17 cellular contexts compared by ENCODE assay signal in the genomic region with DNA sequence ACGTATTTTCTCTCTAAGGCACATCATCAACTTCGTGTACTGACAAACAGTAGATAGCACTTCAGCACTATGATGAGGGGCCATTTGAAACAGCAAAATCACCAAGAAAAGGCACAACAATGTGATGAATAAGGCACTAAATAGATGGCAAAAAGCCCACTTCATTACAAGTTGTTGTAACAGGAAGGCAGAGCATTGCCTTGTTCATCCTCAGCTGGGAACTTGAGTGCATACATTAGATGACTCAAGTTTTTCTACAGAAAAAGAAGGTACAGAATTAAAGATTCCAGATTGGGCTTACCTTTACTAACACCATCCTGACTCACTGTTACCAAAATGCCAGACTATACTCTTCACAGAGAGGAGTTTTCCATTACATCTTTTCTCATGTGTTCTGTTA.
DNase-seq lines count a peak whose midpoint lies in the region; ATAC-seq and TF ChIP-seq lines count a peak whose summit lies in the region.
"Had no signal": no experiment of that assay in that cellular context is flagged by ENCODE, and none has a peak within 500 bp of the region (broad histone marks: within the 10 kb centered on the region; RNA-seq: fewer than 3 reads in every experiment).

No MANE protein-coding gene starts in this region.

- no peak overlapping the region for H3K27ac ChIP-seq in breast epithelium
- H3K27ac ChIP-seq in CD8-positive, alpha-beta T cell (ENCODE audit: low read depth, low read length) = no peak overlapping the region
- H3K27ac ChIP-seq: PC-9 had no signal

- no peak overlapping the region for H3K27ac Mint-ChIP-seq in MCF 10A (ENCODE audit: low read depth, unreplicated experiment)
- H3K27ac Mint-ChIP-seq in CD8-positive, alpha-beta T cell = no peak overlapping the region
- H3K27ac Mint-ChIP-seq: CD14-positive monocyte had no signal

- POLR2A ChIA-PET in MCF 10A (lab: Yijun Ruan, JAX) = no interaction called here
- POLR2A ChIA-PET in CD8-positive, alpha-beta T cell (lab: Charles Lee) = no interaction called here

- no peaks in the 10 kb centered on the region for H3K4me1 ChIP-seq in breast epithelium
- H3K4me1 ChIP-seq in CD8-positive, alpha-beta T cell (ENCODE audit: insufficient read depth, low read length) = no peaks in the 10 kb centered on the region
- H3K4me1 ChIP-seq: Caco-2 had no signal

- H3K27me3 ChIP-seq in breast epithelium = no peaks in the 10 kb centered on the region
- no peaks in the 10 kb centered on the region for H3K27me3 ChIP-seq in CD8-positive, alpha-beta T cell (ENCODE audit: insufficient read depth, low read length)

- no peak overlapping the region for H3K4me3 Mint-ChIP-seq in MCF 10A (ENCODE audit: unreplicated experiment)
- H3K4me3 Mint-ChIP-seq in CD8-positive, alpha-beta T cell = no peak overlapping the region
- H3K4me3 Mint-ChIP-seq: CD14-positive monocyte had no signal

- no peak for ATAC-seq in CD8-positive, alpha-beta T cell
- no peak for ATAC-seq in GM21367 (IDR thresholded peaks at IDR 0.05; ENCODE audit: unreplicated experiment)
- ATAC-seq: GM12878 had no signal

- in situ Hi-C loops in astrocyte of the spinal cord (cut with HindIII; ENCODE audit: low sequenced_read_pairs) = no loop called here

- no peak for TF ChIP-seq CTCF in MCF 10A (IDR thresholded peaks at IDR 0.05; ENCODE audit: unreplicated experiment)
- TF ChIP-seq CTCF in breast epithelium (IDR thresholded peaks at IDR 0.05) = no peak
- no peak for TF ChIP-seq CTCF in astrocyte of the spinal cord (IDR thresholded peaks at IDR 0.05; ENCODE audit: low read depth, low read length)
- no peak for TF ChIP-seq CTCF in foreskin fibroblast (IDR thresholded peaks at IDR 0.05; ENCODE audit: low read depth, low read length)
- no peak for TF ChIP-seq CTCF in CD8-positive, alpha-beta T cell (IDR thresholded peaks at IDR 0.05)

- BruUV-seq in MCF 10A (replicated peaks; lab: Mats Ljungman, UMichigan) = no TSS peak

- H3K9me3 Mint-ChIP-seq in MCF 10A (ENCODE audit: unreplicated experiment) = no peaks in the 10 kb centered on the region
- H3K9me3 Mint-ChIP-seq in CD8-positive, alpha-beta T cell = no peaks in the 10 kb centered on the region
- H3K9me3 Mint-ChIP-seq: CD14-positive monocyte had no signal

- TF ChIP-seq POLR2A in breast epithelium (IDR thresholded peaks at IDR 0.05) = no peak

- peaks cover 36% of the 10 kb centered on the region for H3K27me3 Mint-ChIP-seq in MCF 10A (ENCODE audit: insufficient read depth, unreplicated experiment)
- no peaks in the 10 kb centered on the region for H3K27me3 Mint-ChIP-seq in CD8-positive, alpha-beta T cell (ENCODE audit: low read depth)

- H3K4me1 Mint-ChIP-seq in MCF 10A (ENCODE audit: insufficient read depth, unreplicated experiment) = no peaks in the 10 kb centered on the region
- no peaks in the 10 kb centered on the region for H3K4me1 Mint-ChIP-seq in CD8-positive, alpha-beta T cell (ENCODE audit: low read depth)

- intact Hi-C loops in MCF 10A (cut with micrococcal nuclease) = no loop called here
- intact Hi-C loops in breast epithelium (cut with DNase I; ENCODE audit: low total_unique reads) = no loop called here
- intact Hi-C loops in CD8-positive, alpha-beta T cell (cut with DNase I, micrococcal nuclease) = no loop called here

- peak; percentile 31 for DNase-seq in MCF 10A (ENCODE audit: unreplicated experiment)
- DNase-seq in breast epithelium (ENCODE audit: low spot score in 2 of 2) = no peak
- DNase-seq in astrocyte of the spinal cord (ENCODE audit: low read depth, low spot score) = peak; percentile 21
- peak; percentile 55 to 74 for DNase-seq in foreskin fibroblast
- no peak for DNase-seq in activated T-cell treated with anti-CD3 and anti-CD28 coated beads, Interleukin-2, amount 50 U/mL, for 48 hours
- no peak for DNase-seq in CD8-positive, alpha-beta T cell
- DNase-seq in D341Med (ENCODE audit: low spot score) = no peak
- DNase-seq: Caco-2, DMS53, Kasumi-1, NCI-H2107, NCI-H446 treated with DMSO at 0.1 percent for 48 hours, NCI-H774, PC-9 had no signal

- H3K36me3 ChIP-seq in breast epithelium = no peaks in the 10 kb centered on the region
- H3K36me3 ChIP-seq in CD8-positive, alpha-beta T cell (ENCODE audit: insufficient read depth, low read length) = no peaks in the 10 kb centered on the region

- no peaks in the 10 kb centered on the region for H3K9me3 ChIP-seq in breast epithelium
- H3K9me3 ChIP-seq in CD8-positive, alpha-beta T cell (ENCODE audit: low read length) = no peaks in the 10 kb centered on the region
- H3K9me3 ChIP-seq: Caco-2 had no signal

- no peaks in the 10 kb centered on the region for H3K36me3 Mint-ChIP-seq in MCF 10A (ENCODE audit: insufficient read depth, unreplicated experiment)
- no peaks in the 10 kb centered on the region for H3K36me3 Mint-ChIP-seq in CD8-positive, alpha-beta T cell

- H3K4me3 ChIP-seq in breast epithelium (no peak overlapping the region), astrocyte of the spinal cord (ENCODE audit: low read depth, low read length) (no peak overlapping the region), foreskin fibroblast (ENCODE audit: low read depth in 1 of 2, low read length in 2 of 2) (no peak overlapping the region)
- no peak overlapping the region for H3K4me3 ChIP-seq in CD8-positive, alpha-beta T cell (ENCODE audit: low read depth, low read length)
- H3K4me3 ChIP-seq: GM12878, PC-9 had no signal

- CTCF ChIA-PET in MCF 10A (lab: Yijun Ruan, JAX) = no interaction called here
- CTCF ChIA-PET in CD8-positive, alpha-beta T cell (lab: Charles Lee) = no interaction called here

Comparison
In these comparisons a context has a peak if more than half of its experiments do, and no peak if none do; other contexts are left out.
1. DNase-seq: peak in MCF 10A (single experiment), astrocyte of the spinal cord (single experiment) and foreskin fibroblast (2 of 2); none in breast epithelium (0 of 2), activated T-cell treated with anti-CD3 and anti-CD28 coated beads, Interleukin-2, amount 50 U/mL, for 48 hours (0 of 2), CD8-positive, alpha-beta T cell (0 of 7) and D341Med (single experiment).